Comparison of ENCODE assay signal across 8 cellular contexts in genomic region chr17:7251330-7252175, GRCh38. TPM values are rescaled to one million over a fixed set of nuclear protein-coding genes. Genes with fewer than 3 reads are reported as not detected.
DNase-seq lines count a peak whose midpoint lies in the region; ATAC-seq and TF ChIP-seq lines count a peak whose summit lies in the region.

Gene CTDNEP1, minus strand, starts transcription at chr17:7251734. Its CDS starts 438 bp downstream, at chr17:7251296.

- peak; percentile 94 for ATAC-seq in lung (ENCODE audit: insufficient read depth, low FRiP score)

- H3K4me3 Mint-ChIP-seq in CD4-positive, alpha-beta memory T cell, result peak within 1 kb of the TSS; percentile 91 to 97 (median 95)

- POLR2A ChIA-PET in CD4-positive, alpha-beta memory T cell (lab: Charles Lee; ENCODE audit: partially characterized antibody), result interaction anchor here (0.6 to 4.8 kb wide), 13 partner anchors 10 to 436 kb away, joined by 3 to 115 read pairs (median 4); partner anchors contain the start of genes ACADVL, ACAP1, DLG4 and DVL2

- H3K27ac ChIP-seq in CD4-positive, alpha-beta memory T cell (ENCODE audit: low read depth, low read length), result peak within 1 kb of the TSS; percentile 98
- peak within 1 kb of the TSS; percentile 96 for H3K27ac ChIP-seq in effector memory CD4-positive, alpha-beta T cell (ENCODE audit: insufficient read depth, low read length, poor library complexity, severe bottlenecking)
- peak within 1 kb of the TSS; percentile 96 to 99 for H3K27ac ChIP-seq in lung (ENCODE audit: low read depth in 1 of 2, low read length in 1 of 2)

- peak within 1 kb of the TSS; percentile 98 to 100 (median 99) for H3K27ac Mint-ChIP-seq in CD4-positive, alpha-beta memory T cell

- no peaks in the 10 kb centered on the region for H3K27me3 ChIP-seq in CD4-positive, alpha-beta memory T cell (ENCODE audit: insufficient read depth, low read length)
- no peaks in the 10 kb centered on the region for H3K27me3 ChIP-seq in effector memory CD4-positive, alpha-beta T cell (replicated peaks; ENCODE audit: control insufficient read depth, insufficient read depth, low read length, poor library complexity, severe bottlenecking)
- H3K27me3 ChIP-seq in lung (ENCODE audit: control insufficient read depth, insufficient read depth), result no peaks in the 10 kb centered on the region

- intact Hi-C loops in CD4-positive, alpha-beta memory T cell (cut with micrococcal nuclease), result loop anchor here (1.0 to 5.0 kb wide), 8 partner anchors 10 to 321 kb away; partner anchors contain the start of genes EIF5A, PHF23, POLR2A and TMEM256

- H3K9me3 Mint-ChIP-seq in CD4-positive, alpha-beta memory T cell, result peaks cover 0 to 1% (median 0%) of the 10 kb centered on the region in 8 donors

- peak; percentile 99 to 100 (median 99) for DNase-seq in CD4-positive, alpha-beta memory T cell
- DNase-seq in GM20000 (ENCODE audit: low spot score) (peak; percentile 98), HS-5 (ENCODE audit: low read depth) (peak; percentile 99), lung (ENCODE audit: low spot score) (peak; percentile 99)
- peak; percentile 91 for DNase-seq in NK-92 treated with Interleukin-12 subunit alpha and Interleukin-12 subunit beta, amount 100 ng/mL, for 24 hours (lab: John Stamatoyannopoulos, UW)
- peak; percentile 100 for DNase-seq in activated CD8-positive, alpha-beta memory T cell treated with anti-CD3 and anti-CD28 coated beads for 24 hours
- peak; percentile 97 to 100 (median 99) for DNase-seq in effector memory CD4-positive, alpha-beta T cell
- peak; percentile 96 to 99 (median 98) for DNase-seq in stimulated activated CD4-positive, alpha-beta T cell treated with anti-CD3 and anti-CD28 coated beads, TNF-alpha, amount 100 ng/mL, for 24 hours (ENCODE audit: low read depth in 3 of 3)

- 1% methylated on average over 47 to 65 of the region's 65 CpGs for WGBS in lung, 2 donors

- H3K27me3 Mint-ChIP-seq in CD4-positive, alpha-beta memory T cell, result no peaks in the 10 kb centered on the region

- no peaks in the 10 kb centered on the region for H3K9me3 ChIP-seq in CD4-positive, alpha-beta memory T cell (ENCODE audit: control insufficient read depth in 1 of 2, low read length in 2 of 2)
- no peaks in the 10 kb centered on the region for H3K9me3 ChIP-seq in effector memory CD4-positive, alpha-beta T cell (ENCODE audit: control insufficient read depth, low read length)
- no peaks in the 10 kb centered on the region for H3K9me3 ChIP-seq in lung (ENCODE audit: control insufficient read depth in 2 of 2, insufficient read depth in 1 of 2, low read length in 1 of 2)

- TF ChIP-seq CTCF in GM20000 (IDR thresholded peaks at IDR 0.05; ENCODE audit: extremely low read depth, missing control alignments) (no peak), lung (IDR thresholded peaks at IDR 0.05; ENCODE audit: control extremely low read depth, extremely low read depth) (no peak)

- H3K4me1 Mint-ChIP-seq in CD4-positive, alpha-beta memory T cell, result peaks cover 26 to 53% (median 41%) of the 10 kb centered on the region in 4 donors

- H3K36me3 ChIP-seq in CD4-positive, alpha-beta memory T cell (ENCODE audit: insufficient read depth, low read length), result peaks cover 7% of the 10 kb centered on the region
- H3K36me3 ChIP-seq in effector memory CD4-positive, alpha-beta T cell (ENCODE audit: control insufficient read depth, insufficient read depth, low read length), result peaks cover 13% of the 10 kb centered on the region
- H3K36me3 ChIP-seq in lung (ENCODE audit: control insufficient read depth in 2 of 2, insufficient read depth in 2 of 2, low read length in 2 of 2), result peaks cover 0 to 8% of the 10 kb centered on the region in 2 donors

- H3K4me3 ChIP-seq in CD4-positive, alpha-beta memory T cell (ENCODE audit: low read length in 2 of 2), result peak within 1 kb of the TSS; percentile 71 to 92
- H3K4me3 ChIP-seq in effector memory CD4-positive, alpha-beta T cell (ENCODE audit: insufficient read depth, low read depth, low read length, poor library complexity, severe bottlenecking), result peak within 1 kb of the TSS; percentile 100
- H3K4me3 ChIP-seq in lung, result peak within 1 kb of the TSS; percentile 90

- CTCF ChIA-PET in CD4-positive, alpha-beta memory T cell (lab: Charles Lee; ENCODE audit: partially characterized antibody), result interaction anchor here (0.8 to 1.7 kb wide), 2 partner anchors 15 to 206 kb away, joined by 3 read pairs; no protein-coding TSS in a partner anchor

- peaks cover 37% of the 10 kb centered on the region for H3K4me1 ChIP-seq in CD4-positive, alpha-beta memory T cell (ENCODE audit: insufficient read depth, low read length)
- H3K4me1 ChIP-seq in effector memory CD4-positive, alpha-beta T cell (ENCODE audit: control insufficient read depth, insufficient read depth, low read length, poor library complexity, severe bottlenecking), result peaks cover 31% of the 10 kb centered on the region
- H3K4me1 ChIP-seq in lung (ENCODE audit: control insufficient read depth in 2 of 2, insufficient read depth in 2 of 2, low read length in 2 of 2), result peaks cover 7 to 11% of the 10 kb centered on the region in 2 donors

- H3K36me3 Mint-ChIP-seq in CD4-positive, alpha-beta memory T cell, result peaks cover 12 to 48% of the 10 kb centered on the region in 2 donors

RNA-seq across cellular contexts. Expression of gene CTDNEP1, which starts in this region (rescaled TPM):
- 100 to 1,000 TPM; 145 to 157 TPM for total RNA-seq in CD4-positive, alpha-beta memory T cell
- polyA plus RNA-seq in CD4-positive, alpha-beta memory T cell, result 10 to 100 TPM; 42.4 to 59.1 TPM
- total RNA-seq in lung, result 100 to 1,000 TPM in 1 of 2 donors, 10 to 100 TPM in 1; 76.0 to 126 TPM
- 100 to 1,000 TPM in 1 of 2 donors, 10 to 100 TPM in 1; 72.5 to 105 TPM for polyA plus RNA-seq in lung

Comparison
In these comparisons a context has a peak if more than half of its experiments do, and no peak if none do; other contexts are left out.
1. Peak in every context shown above with its lines: DNase-seq, ATAC-seq, H3K4me3 ChIP-seq and H3K27ac ChIP-seq.